19 cellular contexts compared by ENCODE assay signal in the genomic region with DNA sequence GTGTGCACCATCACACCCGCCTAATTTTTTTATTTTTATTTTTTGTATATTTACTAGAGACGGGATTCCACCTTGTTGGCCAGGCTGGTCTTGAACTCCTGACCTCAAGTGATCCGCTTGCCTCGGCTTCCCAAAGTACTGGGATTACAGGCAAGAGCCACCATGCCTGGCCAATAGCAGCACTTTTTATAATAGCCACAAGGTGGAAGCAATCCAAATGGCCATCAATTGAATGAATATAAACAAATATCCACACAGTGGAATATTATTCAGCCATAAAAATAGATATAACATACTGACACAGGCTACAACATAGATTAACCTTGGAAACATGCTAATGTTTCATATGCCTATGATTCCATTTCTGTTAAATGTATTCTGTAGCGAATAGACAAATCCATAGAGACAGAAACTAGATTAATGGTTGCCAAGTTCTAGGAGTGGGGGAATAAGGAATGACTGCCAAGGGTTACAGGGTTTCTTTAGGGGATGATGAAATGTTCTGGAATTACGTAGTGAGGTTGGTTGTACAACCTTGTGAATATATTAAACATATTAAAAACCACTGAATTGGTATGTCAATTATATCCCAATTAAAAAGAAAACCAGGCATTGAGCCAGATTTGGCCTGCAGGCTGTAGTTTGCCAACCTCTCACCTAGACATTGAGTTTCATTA. TPM values are rescaled to one million over a fixed set of nuclear protein-coding genes. Genes with fewer than 3 reads are reported as not detected.
DNase-seq lines count a peak whose midpoint lies in the region; ATAC-seq and TF ChIP-seq lines count a peak whose summit lies in the region.
"Had no signal": no experiment of that assay in that cellular context is flagged by ENCODE, and none has a peak within 500 bp of the region (broad histone marks: within the 10 kb centered on the region; RNA-seq: fewer than 3 reads in every experiment).

No MANE protein-coding gene starts in this region.

- H3K4me3 ChIP-seq in Loucy (ENCODE audit: low read length, poor library complexity, severe bottlenecking) (no peak overlapping the region), breast epithelium (no peak overlapping the region), osteoblast (ENCODE audit: insufficient read depth, low read length) (no peak overlapping the region), lower lobe of right lung (no peak overlapping the region)
- H3K4me3 ChIP-seq: colonic mucosa, lung had no signal

- H4K20me1 ChIP-seq in Loucy (ENCODE audit: insufficient read depth, low read length, poor library complexity, severe bottlenecking) (peaks cover 14% of the 10 kb centered on the region), osteoblast (ENCODE audit: insufficient read depth, low read length) (peaks cover 5% of the 10 kb centered on the region)

- H3F3A ChIP-seq in Loucy (ENCODE audit: low read depth), result no peaks in the 10 kb centered on the region

- DNase-seq in NCI-H2196 (lab: John Stamatoyannopoulos, UW; ENCODE audit: unreplicated experiment), result peak; percentile 48
- no peak for DNase-seq in NCI-H2196 treated with DMSO at 0.1 percent for 48 hours (lab: John Stamatoyannopoulos, UW; ENCODE audit: unreplicated experiment)
- no peak for DNase-seq in breast epithelium (ENCODE audit: low spot score in 2 of 2)
- no peak for DNase-seq in osteoblast (ENCODE audit: insufficient read length, low spot score, missing footprints)
- DNase-seq in lower lobe of right lung, result no peak
- DNase-seq: 8988T; activated naive CD8-positive, alpha-beta T cell treated with anti-CD3 and anti-CD28 coated beads for 36 hours; colonic mucosa; GDM1; IMR-90; NCI-H1436 treated with DMSO at 0.1 percent for 48 hours; stimulated activated CD4-positive, alpha-beta T cell treated with anti-CD3 and anti-CD28 coated beads, Interleukin-4, amount 100 ng/mL, for 24 hours had no signal

- H3K4me1 ChIP-seq in Loucy (ENCODE audit: insufficient read depth, low read length, poor library complexity, severe bottlenecking) (peaks cover 24% of the 10 kb centered on the region), breast epithelium (peaks cover 0 to 10% of the 10 kb centered on the region in 2 donors), osteoblast (ENCODE audit: insufficient read depth, low read length) (peaks cover 14% of the 10 kb centered on the region), lower lobe of right lung (peaks cover 39% of the 10 kb centered on the region)

- H3K27me3 ChIP-seq in Loucy (ENCODE audit: insufficient read depth, low read length, poor library complexity, severe bottlenecking), result no peaks in the 10 kb centered on the region
- no peaks in the 10 kb centered on the region for H3K27me3 ChIP-seq in breast epithelium
- no peaks in the 10 kb centered on the region for H3K27me3 ChIP-seq in osteoblast (ENCODE audit: insufficient read depth, low read length)
- no peaks in the 10 kb centered on the region for H3K27me3 ChIP-seq in lower lobe of right lung (ENCODE audit: low read depth)
- H3K27me3 ChIP-seq: colonic mucosa had no signal

- TF ChIP-seq CTCF in Loucy (conservative IDR thresholded peaks at IDR 0.05; ENCODE audit: low read length) (peak; percentile 28; the same call in 1 of the 2 replicates), breast epithelium (IDR thresholded peaks at IDR 0.05) (peak in 1 of 3 donors; percentile 25), osteoblast (IDR thresholded peaks at IDR 0.05; ENCODE audit: extremely low read depth, low read depth, low read length) (peak; percentile 5), lower lobe of right lung (IDR thresholded peaks at IDR 0.05) (no peak)

- TF ChIP-seq POLR2A in breast epithelium (IDR thresholded peaks at IDR 0.05), result no peak

- peaks cover 49% of the 10 kb centered on the region for H3K79me2 ChIP-seq in Loucy (ENCODE audit: insufficient read depth, low read length)
- H3K79me2 ChIP-seq in osteoblast (ENCODE audit: insufficient read depth, low read length), result peaks cover 39% of the 10 kb centered on the region

- H3K9me2 ChIP-seq in Loucy (replicated peaks; ENCODE audit: low read depth, low read length), result no peaks in the 10 kb centered on the region

- intact Hi-C loops in breast epithelium (cut with DNase I; ENCODE audit: low total_unique reads) (no loop called here), lower lobe of right lung (cut with DNase I) (no loop called here)

- H3K27ac ChIP-seq in breast epithelium, result peak overlapping the region; percentile 50 to 54
- no peak overlapping the region for H3K27ac ChIP-seq in osteoblast (ENCODE audit: low read depth, low read length)
- no peak overlapping the region for H3K27ac ChIP-seq in lower lobe of right lung
- H3K27ac ChIP-seq: colonic mucosa, RWPE1 had no signal

- no peak overlapping the region for H3K9ac ChIP-seq in Loucy (ENCODE audit: low read depth, low read length, poor library complexity, severe bottlenecking)

- H2AFZ ChIP-seq in Loucy (ENCODE audit: low read length) (no peak overlapping the region), osteoblast (ENCODE audit: low read length) (no peak overlapping the region)

- H3K36me3 ChIP-seq in Loucy (ENCODE audit: insufficient read depth, low read length) (no peaks in the 10 kb centered on the region), breast epithelium (no peaks in the 10 kb centered on the region), osteoblast (ENCODE audit: insufficient read depth, low read length) (no peaks in the 10 kb centered on the region), lower lobe of right lung (peaks cover 36% of the 10 kb centered on the region)
- H3K36me3 ChIP-seq: colonic mucosa had no signal

- H3K9me3 ChIP-seq in Loucy (ENCODE audit: insufficient read depth, low read depth, low read length), result no peaks in the 10 kb centered on the region
- H3K9me3 ChIP-seq in breast epithelium, result no peaks in the 10 kb centered on the region
- H3K9me3 ChIP-seq in osteoblast (ENCODE audit: low read depth, low read length), result no peaks in the 10 kb centered on the region
- no peaks in the 10 kb centered on the region for H3K9me3 ChIP-seq in lower lobe of right lung
- H3K9me3 ChIP-seq: colonic mucosa had no signal

- ATAC-seq in HG03571 (IDR thresholded peaks at IDR 0.05; ENCODE audit: unreplicated experiment) (no peak), GM18498 (IDR thresholded peaks at IDR 0.05; ENCODE audit: unreplicated experiment) (no peak), lower lobe of right lung (no peak)
- ATAC-seq: natural killer cell treated with Interleukin-12 subunit alpha and Interleukin-12 subunit beta and Interleukin-15 and Interleukin-18, amount 100 ng/mL, for 72 hours; sciatic nerve had no signal

- H3K4me2 ChIP-seq in Loucy (ENCODE audit: low read depth, low read length, poor library complexity, severe bottlenecking) (no peak overlapping the region), osteoblast (ENCODE audit: insufficient read depth, low read length) (no peak overlapping the region)

RNA-seq across cellular contexts. Expression of a gene that starts 4.8 kb away (rescaled TPM):
- total RNA-seq in breast epithelium, result 100 to 1,000 TPM; 166 to 317 (median 218) TPM
- total RNA-seq in osteoblast, result 122 and 153 TPM in 2 replicates
- total RNA-seq in lower lobe of right lung, result 94.9 TPM

RNA-seq across cellular contexts. Expression of a gene that starts 10.9 kb away (rescaled TPM):
- 100 to 1,000 TPM in 1 of 3 donors, 10 to 100 TPM in 2; 38.8 to 189 (median 44.2) TPM for total RNA-seq in breast epithelium
- 8.8 and 10.1 TPM in 2 replicates for total RNA-seq in osteoblast
- 38.8 TPM for total RNA-seq in lower lobe of right lung

RNA-seq across cellular contexts. Expression of a gene that starts 16.7 kb away (rescaled TPM):
- total RNA-seq in breast epithelium, result 10 to 100 TPM; 14.6 to 23.3 (median 20.3) TPM
- 12.3 and 12.4 TPM in 2 replicates for total RNA-seq in osteoblast
- total RNA-seq in lower lobe of right lung, result 9.5 TPM

RNA-seq across cellular contexts. Expression of a gene that starts 16.8 kb away (rescaled TPM):
- total RNA-seq in breast epithelium, result 10 to 100 TPM; 33.8 to 44.1 (median 44.0) TPM
- 38.6 and 39.4 TPM in 2 replicates for total RNA-seq in osteoblast
- 29.0 TPM for total RNA-seq in lower lobe of right lung

RNA-seq across cellular contexts. Expression of a gene that starts 17.0 kb away (rescaled TPM):
- total RNA-seq in breast epithelium (1 to 10 TPM in 1 of 3 donors, under 1 TPM in 2; 0.96 to 1.2 (median 0.98) TPM), osteoblast (2.1 and 3.3 TPM in 2 replicates), lower lobe of right lung (2.8 TPM)

Comparison
In these comparisons a context has a peak if more than half of its experiments do, and no peak if none do; other contexts are left out.
1. H3K27ac ChIP-seq: peak in breast epithelium (2 of 2); none in osteoblast (single experiment) and lower lobe of right lung (single experiment).